In the genomic region with DNA sequence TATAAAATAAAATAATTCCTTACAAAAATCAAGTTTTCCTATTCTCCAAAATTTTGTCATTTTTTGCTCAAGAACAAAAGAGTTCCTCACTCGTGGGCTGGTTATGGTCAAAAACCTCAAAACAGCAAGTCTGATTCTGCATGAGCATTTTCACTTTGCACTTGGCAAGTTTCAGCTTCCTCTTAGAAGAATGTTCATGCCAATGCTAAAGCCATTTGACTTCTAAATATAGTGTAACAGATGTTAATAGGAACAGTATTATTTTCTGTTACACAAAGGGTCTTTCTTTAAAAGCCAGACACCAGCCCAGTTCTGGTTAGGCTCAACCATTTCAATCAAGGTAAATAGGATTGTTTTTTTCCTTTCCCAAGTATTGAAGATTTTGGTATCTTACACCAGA, we compare ENCODE assay signal across 11 cellular contexts.
DNase-seq lines count a peak whose midpoint lies in the region; ATAC-seq and TF ChIP-seq lines count a peak whose summit lies in the region.
"Had no signal": no experiment of that assay in that cellular context is flagged by ENCODE, and none has a peak within 500 bp of the region (broad histone marks: within the 10 kb centered on the region; RNA-seq: fewer than 3 reads in every experiment).

No MANE protein-coding gene starts in this region.

- H3K4me1 ChIP-seq in heart left ventricle (peaks cover 0 to 25% (median 10%) of the 10 kb centered on the region in 12 donors), right cardiac atrium (ENCODE audit: control insufficient read depth, insufficient read depth, low read length) (no peaks in the 10 kb centered on the region)
- H3K4me1 ChIP-seq: A549 had no signal

- WGBS in heart left ventricle, 4 donors, result 21 to 46% (median 34%) methylated on average over 1 of the region's 1 CpG
- 20% methylated on average over 1 of the region's 1 CpG for WGBS in right cardiac atrium

- peaks cover 3% of the 10 kb centered on the region; the same call in 1 of the 2 replicates for H3K27me3 Mint-ChIP-seq in WTC11 (ENCODE audit: low read depth)

- H3K9me3 Mint-ChIP-seq in WTC11, result no peaks in the 10 kb centered on the region

- ATAC-seq in heart left ventricle, result peak in 2 of 4 donors; percentile 21 to 80
- no peak for ATAC-seq in right cardiac atrium
- ATAC-seq in HG02840 (IDR thresholded peaks at IDR 0.05; ENCODE audit: low FRiP score, unreplicated experiment), result peak; percentile 70
- ATAC-seq in WTC11, result no peak
- ATAC-seq: A549, Panc1 had no signal

- H3K27ac ChIP-seq in heart left ventricle (peak overlapping the region in 9 of 12 donors; percentile 1 to 64 (median 29)), right cardiac atrium (ENCODE audit: low read length) (no peak overlapping the region)
- H3K27ac ChIP-seq: A549 had no signal

- no peak for TF ChIP-seq POLR2A in heart left ventricle (IDR thresholded peaks at IDR 0.05)

- intact Hi-C loops in heart left ventricle (cut with DNase I) (loop anchor here in 3 of 10 donors (5.0 to 10.0 kb wide), 3 partner anchors 106 to 126 kb away; no protein-coding TSS in a partner anchor), right cardiac atrium (cut with DNase I) (loop anchor here in 1 of 4 donors (10.0 kb wide), 1 partner anchor 554 kb away; no protein-coding TSS in a partner anchor)

- H3K4me3 ChIP-seq in heart left ventricle (no peak overlapping the region), right cardiac atrium (ENCODE audit: low read length) (no peak overlapping the region)
- H3K4me3 ChIP-seq: A549 had no signal

- no peak for DNase-seq in heart left ventricle
- no peak for DNase-seq in right cardiac atrium
- peak; percentile 4 to 17 for DNase-seq in Kasumi-1 (lab: John Stamatoyannopoulos, UW)
- peak; percentile 36 for DNase-seq in superior temporal gyrus (ENCODE audit: extremely low spot score)
- DNase-seq in SKM-1 treated with dmso at 0.1 percent for 144 hours (lab: John Stamatoyannopoulos, UW; ENCODE audit: unreplicated experiment), result no peak
- DNase-seq in WTC11 (ENCODE audit: low spot score), result no peak
- DNase-seq in NCI-H345 treated with DMSO at 0.1 percent for 48 hours (lab: John Stamatoyannopoulos, UW; ENCODE audit: unreplicated experiment), result no peak
- DNase-seq: KG1 had no signal

- no peak overlapping the region for H3K4me3 Mint-ChIP-seq in WTC11

- no peaks in the 10 kb centered on the region for H3K9me3 ChIP-seq in heart left ventricle
- H3K9me3 ChIP-seq in right cardiac atrium (ENCODE audit: control insufficient read depth, low read length), result no peaks in the 10 kb centered on the region
- H3K9me3 ChIP-seq: A549 had no signal

- no peaks in the 10 kb centered on the region for H3K27me3 ChIP-seq in heart left ventricle
- H3K27me3 ChIP-seq in right cardiac atrium (ENCODE audit: control insufficient read depth, insufficient read depth), result no peaks in the 10 kb centered on the region

- CTCF ChIA-PET in WTC11 (lab: Charles Lee), result no interaction called here

- POLR2A ChIA-PET in WTC11 (lab: Charles Lee), result no interaction called here

- H3K36me3 Mint-ChIP-seq in WTC11, result no peaks in the 10 kb centered on the region

- peaks cover 22% of the 10 kb centered on the region for H3K4me1 Mint-ChIP-seq in WTC11

- TF ChIP-seq CTCF in heart left ventricle (IDR thresholded peaks at IDR 0.05), result no peak
- TF ChIP-seq CTCF in WTC11 (IDR thresholded peaks at IDR 0.05), result no peak

- peaks cover 0 to 27% (median 9%) of the 10 kb centered on the region in 9 donors for H3K36me3 ChIP-seq in heart left ventricle

- H3K27ac Mint-ChIP-seq in WTC11, result no peak overlapping the region

TF ChIP-seq in WTC11, 78 proteins besides CTCF, POLR2A, EP300 and RAD21:
- no peak for TF ChIP-seq SP1 (CRISPR knock-in tag; conservative IDR thresholded peaks at IDR 0.05)

Comparison
In these comparisons a context has a peak if more than half of its experiments do, and no peak if none do; other contexts are left out.
1. DNase-seq: peak in Kasumi-1 (2 of 2) and superior temporal gyrus (single experiment); none in heart left ventricle (0 of 5), right cardiac atrium (0 of 3), SKM-1 treated with dmso at 0.1 percent for 144 hours (single experiment), WTC11 (single experiment) and NCI-H345 treated with DMSO at 0.1 percent for 48 hours (single experiment).